Comparison of ENCODE assay signal across 16 cellular contexts in genomic region chr2:10170256-10170655, GRCh38. TPM values are rescaled to one million over a fixed set of nuclear protein-coding genes. Genes with fewer than 3 reads are reported as not detected.
DNase-seq lines count a peak whose midpoint lies in the region; ATAC-seq and TF ChIP-seq lines count a peak whose summit lies in the region.
"Had no signal": no experiment of that assay in that cellular context is flagged by ENCODE, and none has a peak within 500 bp of the region (broad histone marks: within the 10 kb centered on the region; RNA-seq: fewer than 3 reads in every experiment).

No MANE protein-coding gene starts in this region.

- no peaks in the 10 kb centered on the region for H3K9me3 ChIP-seq in Panc1 (ENCODE audit: control insufficient read depth, insufficient read depth, low read depth, low read length)
- H3K9me3 ChIP-seq: gastroesophageal sphincter, neutrophil had no signal

- H3K4me1 ChIP-seq in Panc1 (ENCODE audit: control insufficient read depth, insufficient read depth, low read length) = peaks cover 6% of the 10 kb centered on the region
- H3K4me1 ChIP-seq: gastroesophageal sphincter had no signal

- H3K4me3 ChIP-seq in AG10803 (ENCODE audit: low read length) (no peak overlapping the region), Panc1 (ENCODE audit: low read depth in 2 of 2, low read length in 2 of 2) (no peak overlapping the region)
- H3K4me3 ChIP-seq: gastroesophageal sphincter had no signal

- no peak overlapping the region for H3K27ac ChIP-seq in Panc1 (ENCODE audit: low read length)
- H3K27ac ChIP-seq: gastroesophageal sphincter, HL-60, neutrophil had no signal

- in situ Hi-C loops in Panc1 (cut with HindIII; ENCODE audit: low pct_unique_long_range_greater_than_20kb, low sequenced_read_pairs) = no loop called here

- no peaks in the 10 kb centered on the region for H3K27me3 ChIP-seq in Panc1 (ENCODE audit: control insufficient read depth, insufficient read depth, low read length)
- H3K27me3 ChIP-seq: gastroesophageal sphincter, neutrophil had no signal

- intact Hi-C loops in Panc1 (cut with micrococcal nuclease; ENCODE audit: unreplicated experiment) = no loop called here

- DNase-seq in AG10803 (ENCODE audit: low read depth) (peak; percentile 12), Panc1 (ENCODE audit: low read depth, low spot score) (no peak), dermis microvascular lymphatic vessel endothelial cell (ENCODE audit: low read depth in 2 of 2) (peak; percentile 70 to 88), myocyte (ENCODE audit: low read depth) (peak; percentile 54), NCI-H128 (lab: John Stamatoyannopoulos, UW; ENCODE audit: unreplicated experiment) (no peak), NCI-H187 treated with DMSO at 0.1 percent for 48 hours (lab: John Stamatoyannopoulos, UW) (no peak), T-helper 2 cell (no peak)
- no peak for DNase-seq in activated T-cell treated with anti-CD3 and anti-CD28 coated beads, Interleukin-2, amount 50 U/mL, for 1 hour
- DNase-seq: activated CD4-positive, alpha-beta T cell treated with anti-CD3 and anti-CD28 coated beads, Interleukin-2, amount 50 U/mL, for 48 hours; activated effector memory CD4-positive, alpha-beta T cell treated with Interleukin-2 at 50 U/mL for 16 hours; MV-4-11; NCI-H446 treated with DMSO at 0.1 percent for 48 hours had no signal

- peak; percentile 36 for ATAC-seq in Panc1
- ATAC-seq: gastroesophageal sphincter, left lobe of liver had no signal

- no peak for TF ChIP-seq CTCF in AG10803 (conservative IDR thresholded peaks at IDR 0.05; ENCODE audit: low read length)
- no peak for TF ChIP-seq CTCF in Panc1 (IDR thresholded peaks at IDR 0.05)

- POLR2A ChIA-PET in Panc1 (lab: Charles Lee) = no interaction called here

- H3K36me3 ChIP-seq in Panc1 (ENCODE audit: control insufficient read depth, insufficient read depth, low read length) = no peaks in the 10 kb centered on the region
- H3K36me3 ChIP-seq: gastroesophageal sphincter had no signal

- BruUV-seq in Panc1 (replicated peaks; lab: Mats Ljungman, UMichigan) = no TSS peak

- CTCF ChIA-PET in Panc1 (lab: Charles Lee) = no interaction called here

RNA-seq across cellular contexts. Expression of gene RRM2, which starts 47.7 kb away (rescaled TPM):
- total RNA-seq in Panc1 (2021; ENCODE audit: unreplicated experiment) (294 TPM), dermis microvascular lymphatic vessel endothelial cell (18.1 and 29.1 TPM in 2 replicates), myocyte (0.72 and 0.78 TPM in 2 replicates)
- 119 TPM for polyA plus RNA-seq in Panc1 (2012; ENCODE audit: insufficient read length)
- 0.40 TPM for polyA plus RNA-seq in myocyte (2012)

Comparison
In these comparisons a context has a peak if more than half of its experiments do, and no peak if none do; other contexts are left out.
1. DNase-seq: peak in AG10803 (single experiment), dermis microvascular lymphatic vessel endothelial cell (2 of 2) and myocyte (single experiment); none in Panc1 (single experiment), activated T-cell treated with anti-CD3 and anti-CD28 coated beads, Interleukin-2, amount 50 U/mL, for 1 hour (single experiment), NCI-H128 (single experiment), NCI-H187 treated with DMSO at 0.1 percent for 48 hours (single experiment) and T-helper 2 cell (0 of 5).
2. RNA of gene RRM2, which starts 47.7 kb away (total RNA-seq): 294 TPM in Panc1 (single experiment) and 18.1 to 29.1 TPM in dermis microvascular lymphatic vessel endothelial cell; 0.72 to 0.78 TPM in myocyte; every median in the first group is over 10 times any median in the second.